Comparison of ENCODE assay signal across 11 cellular contexts in the genomic region with DNA sequence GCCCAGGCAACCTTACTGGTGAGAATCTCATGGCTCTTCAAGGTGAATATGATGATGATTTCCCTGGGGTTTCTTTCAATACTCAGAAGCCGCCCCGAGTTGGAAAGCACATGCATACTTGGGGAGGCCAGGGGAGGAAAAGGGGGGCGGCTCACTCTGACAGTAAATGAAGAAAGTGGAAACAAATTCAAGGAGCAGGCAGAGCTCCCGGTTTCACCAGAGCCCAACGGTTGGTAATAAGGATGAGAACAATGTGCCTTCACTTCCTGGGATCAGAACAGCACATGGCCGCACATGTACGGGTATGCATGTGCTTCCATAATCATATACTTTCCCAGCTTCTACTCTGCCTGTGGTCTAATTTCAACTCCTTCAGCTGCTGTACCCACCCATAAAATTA. TPM values are rescaled to one million over a fixed set of nuclear protein-coding genes. Genes with fewer than 3 reads are reported as not detected.
DNase-seq lines count a peak whose midpoint lies in the region; ATAC-seq and TF ChIP-seq lines count a peak whose summit lies in the region.
"Had no signal": no experiment of that assay in that cellular context is flagged by ENCODE, and none has a peak within 500 bp of the region (broad histone marks: within the 10 kb centered on the region; RNA-seq: fewer than 3 reads in every experiment).

No MANE protein-coding gene starts in this region.

- H2AK5ac ChIP-seq in IMR-90 (ENCODE audit: low read depth, low read length): peak overlapping the region; percentile 73

- H3K14ac ChIP-seq in IMR-90 (replicated peaks; ENCODE audit: low read depth, low read length): peak overlapping the region; percentile 75

- intact Hi-C loops in IMR-90 (cut with micrococcal nuclease): no loop called here
- intact Hi-C loops in naive thymus-derived CD4-positive, alpha-beta T cell (cut with micrococcal nuclease): no loop called here

- peak overlapping the region; percentile 41 for H4K5ac ChIP-seq in IMR-90 (ENCODE audit: low read depth, low read length)

- H2BK15ac ChIP-seq in IMR-90 (ENCODE audit: low read depth, low read length): peak overlapping the region; percentile 81; the same call in 2 of the 3 replicates

- H3K18ac ChIP-seq in IMR-90 (ENCODE audit: low read depth, low read length): peak overlapping the region; percentile 84

- peak overlapping the region; percentile 76 to 80; a peak in 3 of 4 replicates for H4K8ac ChIP-seq in IMR-90 (ENCODE audit: low read depth in 2 of 2, low read length in 2 of 2)

- peaks cover 26% of the 10 kb centered on the region for H3K9me1 ChIP-seq in IMR-90 (ENCODE audit: insufficient read depth, low read length)

- peaks cover 48 to 56% (median 50%) of the 10 kb centered on the region in 7 donors for H3K4me1 Mint-ChIP-seq in naive thymus-derived CD4-positive, alpha-beta T cell

- H3K4me3 ChIP-seq in AG04450 (ENCODE audit: low read depth, low read length): peak overlapping the region; percentile 85
- H3K4me3 ChIP-seq in IMR-90 (ENCODE audit: insufficient read depth, low read depth, low read length): peak overlapping the region; percentile 0; the same call in 1 of the 2 replicates
- peak overlapping the region; percentile 47 for H3K4me3 ChIP-seq in brain microvascular endothelial cell (ENCODE audit: low read depth, low read length)
- peak overlapping the region; percentile 74 for H3K4me3 ChIP-seq in naive thymus-derived CD4-positive, alpha-beta T cell (ENCODE audit: low read length)

- dilution Hi-C loops in IMR-90 (cut with HindIII; ENCODE audit: low sequenced_read_pairs, unreplicated experiment): no loop called here

- H3K79me1 ChIP-seq in IMR-90 (ENCODE audit: low read depth in 1 of 2, low read length in 2 of 2): peaks cover 10 to 56% of the 10 kb centered on the region in 2 experiments; a peak in 3 of 4 replicates

- H3K9ac ChIP-seq in IMR-90 (ENCODE audit: low read depth, low read length): peak overlapping the region; percentile 77

- CTCF ChIA-PET in AG04450 (lab: Charles Lee): interaction anchor here (0.5 kb wide), 1 partner anchor 243 kb away, joined by 3 read pairs; no protein-coding TSS in a partner anchor
- CTCF ChIA-PET in IMR-90 (lab: Yijun Ruan, JAX): interaction anchor here (0.6 to 0.7 kb wide), 2 partner anchors 17 to 80 kb away, joined by 3 to 5 read pairs; no protein-coding TSS in a partner anchor
- CTCF ChIA-PET in naive thymus-derived CD4-positive, alpha-beta T cell (lab: Charles Lee): interaction anchor here (0.7 to 1.1 kb wide), 2 partner anchors 9 to 44 kb away, joined by 4 to 6 read pairs; no protein-coding TSS in a partner anchor

- peak overlapping the region; percentile 77 to 96 (median 93) for H3K27ac Mint-ChIP-seq in naive thymus-derived CD4-positive, alpha-beta T cell

- H2AFZ ChIP-seq in IMR-90 (replicated peaks; ENCODE audit: low read length, poor library complexity): no peak overlapping the region

- TF ChIP-seq POLR2A in IMR-90 (IDR thresholded peaks at IDR 0.05; ENCODE audit: low read depth, low read length): no peak

- peak overlapping the region; percentile 92 for H3K4ac ChIP-seq in IMR-90 (ENCODE audit: low read depth, low read length)

- H3K27me3 Mint-ChIP-seq in naive thymus-derived CD4-positive, alpha-beta T cell: no peaks in the 10 kb centered on the region

- H3K27ac ChIP-seq in AG04450 (ENCODE audit: low read depth, low read length) (peak overlapping the region; percentile 92), IMR-90 (ENCODE audit: insufficient read depth, low read length) (peak overlapping the region; percentile 99), brain microvascular endothelial cell (peak overlapping the region; percentile 69)
- peak overlapping the region; percentile 90 for H3K27ac ChIP-seq in naive thymus-derived CD4-positive, alpha-beta T cell (ENCODE audit: low read depth, low read length)

- DNase-seq in AG04450 (ENCODE audit: low read depth, low spot score) (no peak), IMR-90 (no peak), brain microvascular endothelial cell (no peak), ACHN (no peak), NAMALWA (ENCODE audit: low spot score) (no peak)
- no peak for DNase-seq in naive thymus-derived CD4-positive, alpha-beta T cell
- DNase-seq: erythroblast; NCI-H446 treated with DMSO at 0.1 percent for 48 hours; stimulated activated naive CD4-positive, alpha-beta T cell had no signal

- no CpG with 5 or more reads among the region's 7 CpGs for WGBS in IMR-90 (ENCODE audit: extremely low coverage in 2 of 2, insufficient read length in 1 of 2), 2 experiments

- H3K9me3 Mint-ChIP-seq in naive thymus-derived CD4-positive, alpha-beta T cell: peaks cover 0 to 2% (median 0%) of the 10 kb centered on the region in 11 donors

- H3K36me3 ChIP-seq in IMR-90 (ENCODE audit: control insufficient read depth, insufficient read depth, low read length): no peaks in the 10 kb centered on the region
- H3K36me3 ChIP-seq in brain microvascular endothelial cell (replicated peaks): no peaks in the 10 kb centered on the region
- peaks cover 0 to 15% (median 0%) of the 10 kb centered on the region in 3 experiments for H3K36me3 ChIP-seq in naive thymus-derived CD4-positive, alpha-beta T cell (ENCODE audit: control insufficient read depth in 2 of 3, insufficient read depth in 3 of 3, low read length in 3 of 3)

- H2BK120ac ChIP-seq in IMR-90 (ENCODE audit: low read depth, low read length): peak overlapping the region; percentile 98

- peak overlapping the region; percentile 81; the same call in 1 of the 2 replicates for H3K56ac ChIP-seq in IMR-90 (ENCODE audit: extremely low read depth, insufficient read depth, low read length)

- H3K4me1 ChIP-seq in IMR-90 (ENCODE audit: control insufficient read depth, insufficient read depth, low read length): peaks cover 41% of the 10 kb centered on the region
- H3K4me1 ChIP-seq in naive thymus-derived CD4-positive, alpha-beta T cell (ENCODE audit: control insufficient read depth in 2 of 2, insufficient read depth in 2 of 2, low read length in 2 of 2): peaks cover 27 to 51% of the 10 kb centered on the region in 2 donors

- H2AK9ac ChIP-seq in IMR-90 (replicated peaks; ENCODE audit: low read depth, low read length, poor library complexity): peak overlapping the region; percentile 96

- H2BK20ac ChIP-seq in IMR-90 (ENCODE audit: low read depth, low read length): peak overlapping the region; percentile 76

- BruUV-seq in IMR-90 (replicated peaks; lab: Mats Ljungman, UMichigan): no TSS peak

- H4K20me1 ChIP-seq in IMR-90 (ENCODE audit: insufficient read depth, low read length): peaks cover 6% of the 10 kb centered on the region

- peaks cover 0 to 11% (median 4%) of the 10 kb centered on the region in 5 donors for H3K36me3 Mint-ChIP-seq in naive thymus-derived CD4-positive, alpha-beta T cell

- H4K91ac ChIP-seq in IMR-90 (ENCODE audit: insufficient read depth, low read depth, low read length): peak overlapping the region; percentile 91

- H3K27me3 ChIP-seq in AG04450 (ENCODE audit: control insufficient read depth, insufficient read depth, low read length) (no peaks in the 10 kb centered on the region), IMR-90 (ENCODE audit: control insufficient read depth, insufficient read depth, low read length) (no peaks in the 10 kb centered on the region), brain microvascular endothelial cell (replicated peaks) (no peaks in the 10 kb centered on the region)
- H3K27me3 ChIP-seq in naive thymus-derived CD4-positive, alpha-beta T cell (ENCODE audit: control insufficient read depth in 2 of 2, insufficient read depth in 2 of 2, low read length in 2 of 2): no peaks in the 10 kb centered on the region

- H3K4me3 Mint-ChIP-seq in naive thymus-derived CD4-positive, alpha-beta T cell: peak overlapping the region in 9 of 10 donors; percentile 48 to 98 (median 93)

- H3K9me3 ChIP-seq in AG04450 (ENCODE audit: control insufficient read depth, insufficient read depth, low read length) (peaks cover 3% of the 10 kb centered on the region; the same call in 1 of the 2 replicates), IMR-90 (ENCODE audit: control insufficient read depth, insufficient read depth, low read length) (no peaks in the 10 kb centered on the region)
- no peaks in the 10 kb centered on the region for H3K9me3 ChIP-seq in naive thymus-derived CD4-positive, alpha-beta T cell (ENCODE audit: control insufficient read depth in 2 of 3, low read length in 3 of 3)

- ATAC-seq in IMR-90 (ENCODE audit: low read depth) (no peak), HG02885 (IDR thresholded peaks at IDR 0.05; ENCODE audit: poor library complexity, unreplicated experiment) (no peak), GM18498 (IDR thresholded peaks at IDR 0.05; ENCODE audit: unreplicated experiment) (no peak)
- no peak for ATAC-seq in naive thymus-derived CD4-positive, alpha-beta T cell

- peak overlapping the region; percentile 61 for H3K4me2 ChIP-seq in IMR-90 (ENCODE audit: low read depth, low read length)

- H2BK5ac ChIP-seq in IMR-90 (ENCODE audit: low read depth, low read length, poor library complexity, severe bottlenecking): peak overlapping the region; percentile 93

- POLR2A ChIA-PET in AG04450 (lab: Yijun Ruan, JAX): interaction anchor here (0.6 to 2.2 kb wide), 2 partner anchors 19 to 126 kb away, joined by 7 read pairs; no protein-coding TSS in a partner anchor
- POLR2A ChIA-PET in IMR-90 (lab: Charles Lee; ENCODE audit: unreplicated experiment): interaction anchor here (1.0 kb wide), 1 partner anchor 11 kb away, joined by 3 read pairs; no protein-coding TSS in a partner anchor
- POLR2A ChIA-PET in naive thymus-derived CD4-positive, alpha-beta T cell (lab: Charles Lee): interaction anchor here (0.7 to 10.1 kb wide), 6 partner anchors 11 to 58 kb away, joined by 3 to 144 read pairs (median 6); partner anchors contain the start of gene KHDC4

- peak overlapping the region; percentile 95; the same call in 1 of the 2 replicates for H3K23ac ChIP-seq in IMR-90 (ENCODE audit: low read depth, low read length)

- TF ChIP-seq CTCF in AG04450 (IDR thresholded peaks at IDR 0.05; ENCODE audit: low read depth, low read length): no peak
- no peak for TF ChIP-seq CTCF in IMR-90 (conservative IDR thresholded peaks at IDR 0.05; ENCODE audit: low read depth, low read length)
- TF ChIP-seq CTCF in brain microvascular endothelial cell (IDR thresholded peaks at IDR 0.05; ENCODE audit: low read depth, low read length, missing control alignments): no peak

- no peak for TF ChIP-seq RAD21 in IMR-90 (IDR thresholded peaks at IDR 0.05; ENCODE audit: low read length)

- in situ Hi-C loops in IMR-90 (cut with MboI; ENCODE audit: low sequenced_read_pairs): no loop called here
- in situ Hi-C loops in brain microvascular endothelial cell (cut with HindIII; ENCODE audit: low pct_ligation_motif_present, low sequenced_read_pairs): no loop called here
- in situ Hi-C loops in ACHN (cut with HindIII; ENCODE audit: low pct_ligation_motif_present, low pct_unique_long_range_greater_than_20kb, low sequenced_read_pairs): no loop called here

RNA-seq across cellular contexts. Expression of gene ARHGEF2, which starts 3.8 kb away (rescaled TPM):
- polyA plus RNA-seq in AG04450 (2011; rRNA removed) (121 and 128 TPM in 2 replicates), IMR-90 (2012; rRNA removed) (101 and 117 TPM in 2 replicates)
- polyA minus RNA-seq in AG04450 (2011; rRNA and poly(A)+ RNA removed): 142 and 172 TPM in 2 replicates
- total RNA-seq in IMR-90 (2012; rRNA removed): 81.4 and 91.8 TPM in 2 replicates
- polyA plus RNA-seq in IMR-90 (2012; cell fraction: cytosol; rRNA removed): 64.3 and 78.0 TPM in 2 replicates
- 272 and 424 TPM in 2 replicates for polyA plus RNA-seq in IMR-90 (2012; cell fraction: nucleus; rRNA removed; ENCODE audit: low replicate concordance)
- total RNA-seq in naive thymus-derived CD4-positive, alpha-beta T cell: 100 to 1,000 TPM; 108 to 236 (median 182) TPM
- polyA plus RNA-seq in naive thymus-derived CD4-positive, alpha-beta T cell: 10 to 100 TPM; 17.0 to 28.5 TPM

RNA-seq across cellular contexts. Expression of gene SSR2, which starts 38.6 kb away (rescaled TPM):
- 867 and 961 TPM in 2 replicates for polyA plus RNA-seq in AG04450 (2011; rRNA removed)
- polyA minus RNA-seq in AG04450 (2011; rRNA and poly(A)+ RNA removed): 384 and 431 TPM in 2 replicates
- total RNA-seq in IMR-90 (2012; rRNA removed): 553 and 927 TPM in 2 replicates
- polyA plus RNA-seq in IMR-90 (2012; rRNA removed): 952 and 1,264 TPM in 2 replicates
- polyA plus RNA-seq in IMR-90 (2012; cell fraction: cytosol; rRNA removed): 935 and 1,213 TPM in 2 replicates
- 229 and 499 TPM in 2 replicates for polyA plus RNA-seq in IMR-90 (2012; cell fraction: nucleus; rRNA removed; ENCODE audit: low replicate concordance)
- 100 to 1,000 TPM; 207 to 278 (median 256) TPM for total RNA-seq in naive thymus-derived CD4-positive, alpha-beta T cell
- polyA plus RNA-seq in naive thymus-derived CD4-positive, alpha-beta T cell: 100 to 1,000 TPM; 366 to 393 TPM

RNA-seq across cellular contexts. Expression of gene RXFP4, which starts 40.7 kb away (rescaled TPM):
- polyA plus RNA-seq in AG04450 (2011; rRNA removed): not detected in 2 replicates
- polyA minus RNA-seq in AG04450 (2011; rRNA and poly(A)+ RNA removed): not detected in 2 replicates
- not detected in 2 replicates for total RNA-seq in IMR-90 (2012; rRNA removed)
- not detected in 2 replicates for polyA plus RNA-seq in IMR-90 (2012; rRNA removed)
- polyA plus RNA-seq in IMR-90 (2012; cell fraction: cytosol; rRNA removed): not detected in 2 replicates
- polyA plus RNA-seq in IMR-90 (2012; cell fraction: nucleus; rRNA removed; ENCODE audit: low replicate concordance): 0.07 TPM in 1 of 2 replicates, not detected in the other
- not detected for total RNA-seq in naive thymus-derived CD4-positive, alpha-beta T cell
- 1 to 10 TPM in 1 of 2 donors, under 1 TPM in 1; 0.60 to 1.3 TPM for polyA plus RNA-seq in naive thymus-derived CD4-positive, alpha-beta T cell

RNA-seq across cellular contexts. Expression of gene KHDC4, which starts 47.9 kb away (rescaled TPM):
- 34.9 and 39.0 TPM in 2 replicates for polyA plus RNA-seq in AG04450 (2011; rRNA removed)
- polyA minus RNA-seq in AG04450 (2011; rRNA and poly(A)+ RNA removed): 47.4 and 53.0 TPM in 2 replicates
- 22.5 and 28.0 TPM in 2 replicates for total RNA-seq in IMR-90 (2012; rRNA removed)
- polyA plus RNA-seq in IMR-90 (2012; rRNA removed): 23.4 and 29.9 TPM in 2 replicates
- polyA plus RNA-seq in IMR-90 (2012; cell fraction: cytosol; rRNA removed): 9.3 and 11.6 TPM in 2 replicates
- polyA plus RNA-seq in IMR-90 (2012; cell fraction: nucleus; rRNA removed; ENCODE audit: low replicate concordance): 59.4 and 172 TPM in 2 replicates
- total RNA-seq in naive thymus-derived CD4-positive, alpha-beta T cell: 100 to 1,000 TPM in 2 of 5 experiments, 10 to 100 TPM in 3; 64.6 to 117 (median 79.8) TPM
- 1 to 10 TPM; 8.1 to 9.3 TPM for polyA plus RNA-seq in naive thymus-derived CD4-positive, alpha-beta T cell

Comparison
In these comparisons a context has a peak if more than half of its experiments do, and no peak if none do; other contexts are left out.
1. H3K4me3 ChIP-seq: peak in every context shown above with its lines; median percentile 85 in AG04450; 74 in naive thymus-derived CD4-positive, alpha-beta T cell; 47 in brain microvascular endothelial cell; 0 in IMR-90.